9 cellular contexts compared by ENCODE assay signal in the genomic region with DNA sequence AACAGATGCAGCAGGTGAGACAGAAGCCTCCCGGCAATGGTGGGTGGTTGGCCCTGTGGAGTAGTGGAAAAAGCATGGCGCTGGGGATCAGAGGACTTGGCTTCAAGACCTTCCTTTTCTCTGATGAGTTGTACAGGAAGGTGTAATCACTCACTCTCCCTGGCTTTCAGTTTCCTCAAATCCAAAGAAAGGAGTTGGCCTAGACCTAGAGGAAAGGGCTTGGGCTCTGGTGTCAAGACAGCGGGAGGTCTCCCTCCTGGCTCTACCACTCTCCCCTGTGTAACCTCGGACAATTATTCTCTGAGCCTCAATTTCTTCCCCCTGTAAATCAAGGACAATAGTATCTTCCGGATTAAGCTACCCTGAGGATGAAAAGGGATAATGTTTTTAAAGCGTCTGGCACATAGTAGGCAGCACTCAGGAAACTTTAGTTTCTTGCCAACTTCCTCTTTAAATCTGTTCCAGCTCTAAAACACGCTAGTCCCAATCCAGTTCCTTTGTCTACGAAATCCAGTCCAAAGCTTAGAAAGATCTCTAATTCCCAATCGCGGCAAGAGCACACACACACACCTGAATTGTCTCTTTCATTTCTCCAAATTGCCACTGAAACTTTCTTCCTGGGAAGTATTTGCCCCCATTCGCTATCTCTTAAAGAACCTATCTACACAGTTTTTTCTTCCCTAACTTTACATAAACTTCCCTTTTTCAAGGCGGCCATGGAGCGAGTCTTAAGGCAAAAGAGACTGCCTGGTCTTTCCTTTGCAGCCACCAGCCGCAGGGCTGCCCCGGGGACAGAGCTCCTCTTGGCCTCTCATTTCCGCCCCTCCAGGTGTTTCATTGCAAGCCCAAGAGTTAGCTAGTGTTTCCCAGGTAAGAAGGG. TPM values are rescaled to one million over a fixed set of nuclear protein-coding genes. Genes with fewer than 3 reads are reported as not detected.
DNase-seq lines count a peak whose midpoint lies in the region; ATAC-seq, FAIRE-seq and TF ChIP-seq lines count a peak whose summit lies in the region.
"Had no signal": no experiment of that assay in that cellular context is flagged by ENCODE, and none has a peak within 500 bp of the region (broad histone marks: within the 10 kb centered on the region; RNA-seq: fewer than 3 reads in every experiment).

No MANE protein-coding gene starts in this region.

- no peak overlapping the region for H4K8ac ChIP-seq in H1 (ENCODE audit: extremely low read depth, insufficient read depth, low read length)

- 21% methylated on average over 16 of the region's 16 CpGs; no CpG with 5 or more reads in 1 of the 2 experiments for WGBS in H1 (ENCODE audit: extremely low coverage in 1 of 2, insufficient coverage in 1 of 2, insufficient read length in 1 of 2, insufficient replicate concordance in 2 of 2, low coverage in 1 of 2, low lambda C conversion rate in 2 of 2, missing lambda C conversion rate in 1 of 2), 2 experiments
- WGBS in pancreas, 2 donors, result 14 to 16% methylated on average over 16 of the region's 16 CpGs
- WGBS in prostate gland, result 15% methylated on average over 16 of the region's 16 CpGs

- no peak overlapping the region for H2BK12ac ChIP-seq in H1 (ENCODE audit: low read depth, low read length)

- peak overlapping the region; percentile 60 to 67 for H3K4me2 ChIP-seq in H1 (ENCODE audit: insufficient read depth in 1 of 2, low read depth in 2 of 2, low read length in 2 of 2)

- TF ChIP-seq EP300 in H1 (IDR thresholded peaks at IDR 0.05; ENCODE audit: borderline replicate concordance in 1 of 2, low read depth in 2 of 2, low read length in 2 of 2), result no peak

- no peak overlapping the region; the same call in 1 of the 2 replicates for H3K18ac ChIP-seq in H1 (ENCODE audit: extremely low read depth, low read length)

- peak overlapping the region; percentile 39 for H4K91ac ChIP-seq in H1 (replicated peaks; ENCODE audit: insufficient read length, low read length)

- no peak overlapping the region for H3K23ac ChIP-seq in H1 (ENCODE audit: insufficient read length)

- TF ChIP-seq CTCF in H1 (IDR thresholded peaks at IDR 0.05; ENCODE audit: control extremely low read depth in 1 of 3, insufficient read depth in 1 of 3, low read depth in 1 of 3, low read length in 3 of 3) (no peak), pancreas (IDR thresholded peaks at IDR 0.05) (no peak), prostate gland (IDR thresholded peaks at IDR 0.05) (no peak)

- no peak overlapping the region for H2AFZ ChIP-seq in H1 (ENCODE audit: low read length)

- peak overlapping the region; percentile 69 for H3K4ac ChIP-seq in H1 (replicated peaks; ENCODE audit: insufficient read length, low read depth, low read length)

- no peaks in the 10 kb centered on the region; the same call in 1 of the 2 replicates for H3K23me2 ChIP-seq in H1 (ENCODE audit: low read depth, low read length)

- H2BK15ac ChIP-seq in H1 (ENCODE audit: low read length), result no peak overlapping the region

- peak overlapping the region; percentile 18; the same call in 1 of the 2 replicates for H2AK5ac ChIP-seq in H1 (ENCODE audit: low read depth, low read length)

- no peak overlapping the region for H3K14ac ChIP-seq in H1 (ENCODE audit: insufficient read length)

- H3K79me2 ChIP-seq in H1 (ENCODE audit: control insufficient read depth in 1 of 2, insufficient read depth in 2 of 2, low read length in 2 of 2), result no peaks in the 10 kb centered on the region

- H3K9ac ChIP-seq in H1 (replicated peaks in 1 of 4; ENCODE audit: extremely low read depth in 1 of 4, low read depth in 3 of 4, low read length in 3 of 4), result no peak overlapping the region

- DNase-seq in ELF-1 (ENCODE audit: low read depth, low spot score) (peak; percentile 89), NCI-H510A (lab: John Stamatoyannopoulos, UW) (peak; percentile 39), H1 (ENCODE audit: low read depth in 1 of 2, low spot score in 2 of 2) (no peak), pancreas (peak in 4 of 6 donors; percentile 15 to 64 (median 31)), prostate gland (ENCODE audit: low spot score) (no peak)
- no peak for DNase-seq in stimulated activated naive CD4-positive, alpha-beta T cell (lab: John Stamatoyannopoulos, UW)
- DNase-seq: SHP77 had no signal

- no peaks in the 10 kb centered on the region for H4K20me1 ChIP-seq in H1 (replicated peaks in 1 of 2; ENCODE audit: control insufficient read depth in 1 of 2, insufficient read depth in 2 of 2, low read length in 2 of 2)

- peak; percentile 5 to 11; a peak in 1 of 4 replicates for TF ChIP-seq RAD21 in H1 (IDR thresholded peaks at IDR 0.05 in 1 of 2, conservative IDR thresholded peaks at IDR 0.05 in 1 of 2; ENCODE audit: low read depth in 2 of 2, low read length in 2 of 2)

- intact Hi-C loops in pancreas (cut with DNase I) (no loop called here), prostate gland (cut with DNase I) (no loop called here)

- H3K36me3 ChIP-seq in H1 (ENCODE audit: control insufficient read depth in 2 of 4, insufficient read depth in 4 of 4, low read length in 3 of 4), result no peaks in the 10 kb centered on the region
- H3K36me3 ChIP-seq in pancreas, result no peaks in the 10 kb centered on the region
- no peaks in the 10 kb centered on the region for H3K36me3 ChIP-seq in prostate gland

- POLR2A ChIA-PET in H1 (lab: Charles Lee; ENCODE audit: partially characterized antibody), result interaction anchor here (1.0 to 2.0 kb wide), 5 partner anchors 10 to 42 kb away, joined by 3 to 6 read pairs (median 4); partner anchors contain the start of gene GPC4

- no peak overlapping the region for H2BK20ac ChIP-seq in H1 (ENCODE audit: low read length)

- no peaks in the 10 kb centered on the region for H3K79me1 ChIP-seq in H1 (ENCODE audit: low read depth, low read length)

- H3K56ac ChIP-seq in H1 (replicated peaks; ENCODE audit: insufficient read length, low read depth, low read length), result no peak overlapping the region

- H3K4me1 ChIP-seq in H1 (replicated peaks in 1 of 4; ENCODE audit: control insufficient read depth in 3 of 4, insufficient read depth in 4 of 4, low read length in 3 of 4) (peaks cover 4 to 13% (median 8%) of the 10 kb centered on the region in 4 experiments), pancreas (peaks cover 0 to 4% (median 0%) of the 10 kb centered on the region in 3 donors), prostate gland (replicated peaks) (no peaks in the 10 kb centered on the region)

- peak overlapping the region; percentile 77 for H4K5ac ChIP-seq in H1 (ENCODE audit: insufficient read length, low read depth, low read length)

- H3K27me3 ChIP-seq in H1 (replicated peaks in 1 of 4; ENCODE audit: control insufficient read depth in 3 of 4, extremely low read depth in 1 of 4, insufficient read depth in 3 of 4, low read length in 3 of 4), result no peaks in the 10 kb centered on the region
- no peaks in the 10 kb centered on the region for H3K27me3 ChIP-seq in pancreas
- H3K27me3 ChIP-seq in prostate gland (replicated peaks; ENCODE audit: insufficient read depth), result no peaks in the 10 kb centered on the region

- CTCF ChIA-PET in H1 (lab: Charles Lee; ENCODE audit: partially characterized antibody), result interaction anchor here (0.6 kb wide), 1 partner anchor 131 kb away, joined by 3 read pairs; no protein-coding TSS in a partner anchor

- H3K4me3 ChIP-seq in H1 (ENCODE audit: extremely low read depth in 1 of 4, insufficient read depth in 2 of 4, low read depth in 3 of 4, low read length in 4 of 4) (peak overlapping the region in 2 of 4 experiments; percentile 21 to 54; a peak in 4 of 8 replicates), pancreas (peak overlapping the region in 2 of 4 donors; percentile 21 to 30), prostate gland (no peak overlapping the region)

- H3K9me3 ChIP-seq in H1 (ENCODE audit: insufficient read depth in 2 of 2, low read depth in 1 of 2, low read length in 1 of 2) (no peaks in the 10 kb centered on the region), pancreas (no peaks in the 10 kb centered on the region), prostate gland (no peaks in the 10 kb centered on the region)

- peak overlapping the region; percentile 44; the same call in 1 of the 2 replicates for H2BK5ac ChIP-seq in H1 (ENCODE audit: low read depth, low read length)

- ATAC-seq in pancreas, result peak; percentile 85 to 93 (median 90)
- ATAC-seq in GM19324 (IDR thresholded peaks at IDR 0.05; ENCODE audit: low FRiP score, unreplicated experiment), result no peak
- no peak for ATAC-seq in HG02870 (IDR thresholded peaks at IDR 0.05; ENCODE audit: unreplicated experiment)

- TF ChIP-seq POLR2A in H1 (IDR thresholded peaks at IDR 0.05; ENCODE audit: control extremely low read depth in 1 of 2, low read depth in 2 of 2, low read length in 2 of 2) (no peak), prostate gland (IDR thresholded peaks at IDR 0.05) (no peak)

- peak; percentile 92 for FAIRE-seq in H1 (lab: Jason Lieb, UNC)
- FAIRE-seq in pancreas (lab: Jason Lieb, UNC), result no peak

- H3K27ac ChIP-seq in H1 (ENCODE audit: low read depth, low read length), result no peak overlapping the region; the same call in 1 of the 2 replicates
- peak overlapping the region in 3 of 4 donors; percentile 22 to 49 (median 39) for H3K27ac ChIP-seq in pancreas
- no peak overlapping the region for H3K27ac ChIP-seq in prostate gland

- H2BK120ac ChIP-seq in H1 (replicated peaks; ENCODE audit: low read depth, low read length), result no peak overlapping the region

TF ChIP-seq in H1, 55 proteins besides CTCF, POLR2A, EP300 and RAD21 (continues in another document):
- TF ChIP-seq SP1 (IDR thresholded peaks at IDR 0.05; ENCODE audit: low read depth, low read length) (peak; percentile 83), EZH2 (IDR thresholded peaks at IDR 0.05; ENCODE audit: low read depth, low read length, severe bottlenecking) (no peak), TEAD4 (IDR thresholded peaks at IDR 0.05; ENCODE audit: low read depth, low read length) (no peak)

RNA-seq across cellular contexts. Expression of gene GPC4, which starts 29.9 kb away (rescaled TPM):
- total RNA-seq in H1 (2021; fragmentation: NEBNext Ultra II Directional; extraction: Animal tissue kit (Norgen Biotek cat#: 25700)), result 225 and 230 TPM in 2 replicates
- polyA plus RNA-seq in H1 (2011; rRNA removed) (46.8 and 52.0 TPM in 2 replicates), pancreas (1 to 10 TPM; 3.0 to 4.8 TPM)
- 48.3 TPM for polyA plus RNA-seq in H1 (2011; cell fraction: cytosol; rRNA removed)
- 47.3 TPM for polyA plus RNA-seq in H1 (2011; cell fraction: nucleus; rRNA removed)
- polyA plus RNA-seq in H1 (2012, experiment 1 of 2), result 125 to 163 TPM (median 149 TPM) in 4 replicates
- polyA plus RNA-seq in H1 (2012, experiment 2 of 2), result 62.4 TPM
- 226 TPM for polyA plus RNA-seq in H1 (2013, experiment 1 of 2)
- 230 TPM for polyA plus RNA-seq in H1 (2013, experiment 2 of 2)
- polyA minus RNA-seq in H1 (2011; rRNA and poly(A)+ RNA removed), result 72.3 and 79.2 TPM in 2 replicates
- polyA minus RNA-seq in H1 (2011; cell fraction: cytosol; rRNA and poly(A)+ RNA removed), result 82.6 TPM
- 53.9 TPM for polyA minus RNA-seq in H1 (2011; cell fraction: nucleus; rRNA and poly(A)+ RNA removed)
- total RNA-seq in pancreas (10 to 100 TPM in 3 of 6 donors, 1 to 10 TPM in 3; 6.9 to 15.3 (median 10.3) TPM), prostate gland (10 to 100 TPM in 1 of 2 donors, 1 to 10 TPM in 1; 8.0 to 15.2 TPM)

Comparison
In these comparisons a context has a peak if more than half of its experiments do, and no peak if none do; other contexts are left out.
1. DNase-seq: peak in ELF-1 (single experiment), NCI-H510A (single experiment) and pancreas (4 of 6); none in H1 (0 of 2), prostate gland (single experiment) and stimulated activated naive CD4-positive, alpha-beta T cell (0 of 6).
2. H3K27ac ChIP-seq: peak in pancreas (3 of 4); none in H1 (single experiment) and prostate gland (0 of 2).
3. ATAC-seq: peak in pancreas (4 of 4); none in GM19324 (single experiment) and HG02870 (single experiment).
4. RNA of gene GPC4, which starts 29.9 kb away (total RNA-seq): 225 to 230 TPM in H1; 8.0 to 15.2 TPM in prostate gland and 6.9 to 15.3 TPM in pancreas; every median in the first group is over 10 times any median in the second.